Comparison of ENCODE assay signal across 1 cellular context in genomic region chr3:49104427-49105291, GRCh38.
TF ChIP-seq lines count a peak whose summit lies in the region.

Gene QARS1, minus strand, starts transcription at chr3:49104757. Its CDS starts 24 bp downstream, at chr3:49104733.

TF ChIP-seq in WTC11, 78 proteins besides CTCF, POLR2A, EP300 and RAD21 (continued from another document):
- TF ChIP-seq FOXP4 (CRISPR knock-in tag; IDR thresholded peaks at IDR 0.05) (peak; percentile 80; the same call in 1 of the 2 replicates), MYBL2 (CRISPR knock-in tag; IDR thresholded peaks at IDR 0.05) (peak; percentile 71; the same call in 1 of the 2 replicates), CBFB (CRISPR knock-in tag; IDR thresholded peaks at IDR 0.05; ENCODE audit: low read depth) (0 out of 2 replicates have a peak, but pooled peaks have one; percentile 27), ZNF416 (CRISPR knock-in tag; IDR thresholded peaks at IDR 0.05) (no peak), ETV6 (CRISPR knock-in tag; IDR thresholded peaks at IDR 0.05) (peak; percentile 54; the same call in 1 of the 2 replicates), FOXK1 (CRISPR knock-in tag; IDR thresholded peaks at IDR 0.05) (peak; percentile 76; the same call in 1 of the 2 replicates), KAT7 (CRISPR knock-in tag; IDR thresholded peaks at IDR 0.05; ENCODE audit: borderline replicate concordance) (0 out of 2 replicates have a peak, but pooled peaks have one; percentile 69)
